19 cellular contexts compared by ENCODE assay signal in genomic region chr19:4991996-4992698, GRCh38.
"Had no signal": no experiment of that assay in that cellular context is flagged by ENCODE, and none has a peak within 500 bp of the region (broad histone marks: within the 10 kb centered on the region; RNA-seq: fewer than 3 reads in every experiment).

No MANE protein-coding gene starts in this region.

- H3K36me3 ChIP-seq: colonic mucosa had no signal

- ATAC-seq: activated CD4-positive, CD25-positive, alpha-beta regulatory T cell treated with anti-CD3 and anti-CD28 coated beads, Interleukin-2, amount 50 U/mL, for 24 hours; activated CD8-positive, alpha-beta memory T cell treated with anti-CD3 and anti-CD28 coated beads, Interleukin-2, amount 10 ng/mL, durations not matched to agents 7 days and 5 days; activated naive CD4-positive, alpha-beta T cell treated with anti-CD3 and anti-CD28 coated beads, Interleukin-2, amount 50 U/mL, for 72 hours; psoas muscle had no signal

- H3K27me3 Mint-ChIP-seq: activated CD8-positive, alpha-beta memory T cell treated with anti-CD3 and anti-CD28 coated beads, Interleukin-2, amount 10 ng/mL, durations not matched to agents 7 days and 5 days had no signal

- H3K9me3 Mint-ChIP-seq: activated naive CD4-positive, alpha-beta T cell treated with anti-CD3 and anti-CD28 coated beads, Interleukin-2, amount 50 U/mL, for 72 hours had no signal

- H3K4me3 Mint-ChIP-seq: activated CD8-positive, alpha-beta memory T cell treated with anti-CD3 and anti-CD28 coated beads, Interleukin-2, amount 10 ng/mL, durations not matched to agents 7 days and 5 days; nephron had no signal

- H3K4me3 ChIP-seq: colonic mucosa, esophagus squamous epithelium, psoas muscle, sigmoid colon, stomach, testis had no signal

- H3K27me3 ChIP-seq: colonic mucosa, esophagus squamous epithelium, sigmoid colon, stomach, testis had no signal

- H3K27ac Mint-ChIP-seq: activated CD8-positive, alpha-beta memory T cell treated with anti-CD3 and anti-CD28 coated beads, Interleukin-2, amount 10 ng/mL, durations not matched to agents 7 days and 5 days; activated naive CD4-positive, alpha-beta T cell treated with anti-CD3 and anti-CD28 coated beads, Interleukin-2, amount 50 U/mL, for 72 hours; nephron had no signal

- DNase-seq: activated CD4-positive, alpha-beta T cell treated with anti-CD3 and anti-CD28 coated beads, Interleukin-2, amount 50 U/mL, for 48 hours; activated CD8-positive, alpha-beta memory T cell treated with anti-CD3 and anti-CD28 coated beads, Interleukin-2, amount 10 ng/mL, durations not matched to agents 7 days and 5 days; activated effector memory CD4-positive, alpha-beta T cell treated with Interleukin-2 at 50 U/mL for 16 hours; activated T-cell treated with anti-CD3 and anti-CD28 coated beads, Interleukin-2, amount 50 U/mL, for 1 hour; amniotic stem cell; caudate nucleus; colonic mucosa; esophagus squamous epithelium; hypothalamus; kidney glomerular epithelial cell; occipital lobe; psoas muscle; sigmoid colon; stimulated activated CD4-positive, alpha-beta T cell treated with anti-CD3 and anti-CD28 coated beads, Interleukin-2, amount 100 ng/mL, for 24 hours; stomach; testis had no signal

- H3K4me1 ChIP-seq: colonic mucosa had no signal

- H3K27ac ChIP-seq: colonic mucosa, esophagus squamous epithelium, psoas muscle, sigmoid colon, stomach, testis had no signal

- H3K9me3 ChIP-seq: colonic mucosa, esophagus squamous epithelium, psoas muscle, sigmoid colon, stomach, testis had no signal
